Comparison of ENCODE assay signal across 38 cellular contexts in the genomic region with DNA sequence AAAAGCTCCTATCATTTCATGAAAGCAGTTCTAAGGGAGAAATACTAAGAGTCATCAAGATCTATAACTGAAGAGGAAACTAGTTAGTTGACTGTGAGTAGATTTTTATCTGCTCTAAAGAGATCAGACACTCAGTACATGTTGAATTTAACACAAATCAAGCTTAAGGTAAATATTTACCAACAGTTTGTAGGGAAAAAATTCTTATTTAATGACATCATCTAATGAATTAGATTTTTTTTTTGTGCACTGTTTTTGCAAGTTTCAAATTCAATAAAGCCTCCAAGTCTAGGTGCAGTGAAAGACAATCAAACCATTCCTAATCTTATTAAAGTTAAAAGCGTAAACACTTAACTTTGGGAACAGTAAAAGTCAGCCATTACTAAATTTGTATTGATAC.
"Had no signal": no experiment of that assay in that cellular context is flagged by ENCODE, and none has a peak within 500 bp of the region (broad histone marks: within the 10 kb centered on the region; RNA-seq: fewer than 3 reads in every experiment).

No MANE protein-coding gene starts in this region.

- H3K4me3 Mint-ChIP-seq: activated CD4-positive, alpha-beta memory T cell treated with anti-CD3 and anti-CD28 coated beads, Interleukin-2, amount 10 ng/mL, durations not matched to agents 7 days and 5 days; activated CD4-positive, alpha-beta T cell treated with anti-CD3 and anti-CD28 coated beads for 36 hours; activated CD4-positive, alpha-beta T cell treated with anti-CD3 and anti-CD28 coated beads, Interleukin-2, amount 10 ng/mL, durations not matched to agents 7 days and 5 days; activated CD8-positive, alpha-beta memory T cell treated with anti-CD3 and anti-CD28 coated beads, Interleukin-2, amount 10 ng/mL, durations not matched to agents 7 days and 5 days; activated CD8-positive, alpha-beta T cell treated with anti-CD3 and anti-CD28 coated beads, Interleukin-2, amount 10 ng/mL, durations not matched to agents 7 days and 5 days; activated naive CD4-positive, alpha-beta T cell treated with anti-CD3 and anti-CD28 coated beads for 36 hours; activated naive CD8-positive, alpha-beta T cell treated with anti-CD3 and anti-CD28 coated beads for 36 hours; activated T-cell treated with anti-CD3 and anti-CD28 coated beads, Interleukin-2, amount 50 U/mL, for 24 hours; activated T-helper 17 cell treated with anti-CD3 and anti-CD28 coated beads, Interleukin-2, amount 50 U/mL, for 72 hours; T-helper 1 cell treated with Interleukin-12 subunit alpha and Interleukin-12 subunit beta and Interleukin-4 antibody, amounts not matched to agents 30 μg/mL and 1 μg/mL, for 36 hours; T-helper 2 cell treated with Interferon-gamma antibody and Interleukin-4, amounts not matched to agents 5 μg/mL and 100 μg/mL, for 36 hours; WTC11 had no signal

- H3K36me3 ChIP-seq: adrenal gland, brain microvascular endothelial cell, breast epithelium, WERI-Rb-1 had no signal

- FAIRE-seq: astrocyte, TTC549 had no signal

- H3K36me3 Mint-ChIP-seq: activated CD8-positive, alpha-beta memory T cell treated with anti-CD3 and anti-CD28 coated beads, Interleukin-2, amount 10 ng/mL, durations not matched to agents 7 days and 5 days; activated naive CD4-positive, alpha-beta T cell treated with anti-CD3 and anti-CD28 coated beads, Interleukin-2, amount 50 U/mL, for 72 hours; activated naive CD8-positive, alpha-beta T cell treated with anti-CD3 and anti-CD28 coated beads for 36 hours had no signal

- ATAC-seq: activated CD4-positive, alpha-beta T cell treated with anti-CD3 and anti-CD28 coated beads for 36 hours; activated CD4-positive, CD25-positive, alpha-beta regulatory T cell treated with anti-CD3 and anti-CD28 coated beads, Interleukin-2, amount 50 U/mL, for 24 hours; activated CD8-positive, alpha-beta memory T cell treated with anti-CD3 and anti-CD28 coated beads, Interleukin-2, amount 10 ng/mL, durations not matched to agents 7 days and 5 days; activated CD8-positive, alpha-beta T cell treated with anti-CD3 and anti-CD28 coated beads, Interleukin-2, amount 10 ng/mL, durations not matched to agents 7 days and 5 days; activated naive CD4-positive, alpha-beta T cell treated with anti-CD3 and anti-CD28 coated beads, Interleukin-2, amount 50 U/mL, for 72 hours; activated T-helper 17 cell treated with anti-CD3 and anti-CD28 coated beads, Interleukin-2, amount 50 U/mL, for 72 hours; body of pancreas; WTC11 had no signal

- H3K9me3 ChIP-seq: adrenal gland, breast epithelium had no signal

- H3K27ac Mint-ChIP-seq: activated CD4-positive, alpha-beta memory T cell treated with anti-CD3 and anti-CD28 coated beads, Interleukin-2, amount 10 ng/mL, durations not matched to agents 7 days and 5 days; activated CD4-positive, alpha-beta T cell treated with anti-CD3 and anti-CD28 coated beads for 36 hours; activated CD4-positive, alpha-beta T cell treated with anti-CD3 and anti-CD28 coated beads, Interleukin-2, amount 10 ng/mL, durations not matched to agents 7 days and 5 days; activated CD8-positive, alpha-beta memory T cell treated with anti-CD3 and anti-CD28 coated beads, Interleukin-2, amount 10 ng/mL, durations not matched to agents 7 days and 5 days; activated CD8-positive, alpha-beta T cell treated with anti-CD3 and anti-CD28 coated beads, Interleukin-2, amount 10 ng/mL, durations not matched to agents 7 days and 5 days; activated naive CD4-positive, alpha-beta T cell treated with anti-CD3 and anti-CD28 coated beads for 36 hours; activated naive CD4-positive, alpha-beta T cell treated with anti-CD3 and anti-CD28 coated beads, Interleukin-2, amount 50 U/mL, for 72 hours; activated naive CD8-positive, alpha-beta T cell treated with anti-CD3 and anti-CD28 coated beads for 36 hours; activated T-cell treated with anti-CD3 and anti-CD28 coated beads, Interleukin-2, amount 50 U/mL, for 24 hours; activated T-helper 17 cell treated with anti-CD3 and anti-CD28 coated beads, Interleukin-2, amount 50 U/mL, for 72 hours; T-helper 1 cell treated with Interleukin-12 subunit alpha and Interleukin-12 subunit beta and Interleukin-4 antibody, amounts not matched to agents 30 μg/mL and 1 μg/mL, for 36 hours; T-helper 2 cell treated with Interferon-gamma antibody and Interleukin-4, amounts not matched to agents 5 μg/mL and 100 μg/mL, for 36 hours; WTC11 had no signal

- DNase-seq: activated CD4-positive, alpha-beta memory T cell treated with anti-CD3 and anti-CD28 coated beads, Interleukin-2, amount 10 ng/mL, durations not matched to agents 7 days and 5 days; activated CD4-positive, alpha-beta T cell treated with anti-CD3 and anti-CD28 coated beads for 1 hour; activated CD4-positive, alpha-beta T cell treated with anti-CD3 and anti-CD28 coated beads for 36 hours; activated CD4-positive, alpha-beta T cell treated with anti-CD3 and anti-CD28 coated beads for 48 hours; activated CD4-positive, alpha-beta T cell treated with anti-CD3 and anti-CD28 coated beads, Interleukin-2, amount 10 ng/mL, durations not matched to agents 7 days and 5 days; activated CD4-positive, alpha-beta T cell treated with anti-CD3 and anti-CD28 coated beads, Interleukin-2, amount 50 U/mL, for 48 hours; activated CD4-positive, CD25-positive, alpha-beta regulatory T cell; activated CD8-positive, alpha-beta memory T cell treated with anti-CD3 and anti-CD28 coated beads for 24 hours; activated CD8-positive, alpha-beta memory T cell treated with anti-CD3 and anti-CD28 coated beads, Interleukin-2, amount 10 ng/mL, durations not matched to agents 7 days and 5 days; activated CD8-positive, alpha-beta memory T cell treated with anti-CD3 and anti-CD28 coated beads, Interleukin-2, amount 50 U/mL, for 48 hours; activated CD8-positive, alpha-beta T cell treated with anti-CD3 and anti-CD28 coated beads, Interleukin-2, amount 10 ng/mL, durations not matched to agents 7 days and 5 days; activated effector memory CD4-positive, alpha-beta T cell treated with anti-CD3 and anti-CD28 coated beads, Interleukin-2, amount 50 U/mL, for 16 hours; activated gamma-delta T cell treated with Interleukin-2 at 50 U/mL for 16 hours; activated naive CD4-positive, alpha-beta T cell; activated naive CD4-positive, alpha-beta T cell treated with anti-CD3 and anti-CD28 coated beads for 36 hours; activated naive CD4-positive, alpha-beta T cell treated with anti-CD3 and anti-CD28 coated beads, Interleukin-2, amount 50 U/mL, for 16 hours; activated naive CD8-positive, alpha-beta T cell treated with anti-CD3 and anti-CD28 coated beads for 36 hours; activated T-cell treated with anti-CD3 and anti-CD28 coated beads, Interleukin-2, amount 50 U/mL, for 24 hours; activated T-cell treated with anti-CD3 and anti-CD28 coated beads, Interleukin-2, amount 50 U/mL, for 48 hours; adrenal gland; amniotic stem cell; aorta; body of pancreas; brain microvascular endothelial cell; central memory CD4-positive, alpha-beta T cell; T-helper 1 cell; T-helper 2 cell; T-helper 9 cell; WERI-Rb-1 had no signal

- H3K4me1 Mint-ChIP-seq: activated CD4-positive, alpha-beta memory T cell treated with anti-CD3 and anti-CD28 coated beads, Interleukin-2, amount 10 ng/mL, durations not matched to agents 7 days and 5 days; activated CD4-positive, alpha-beta T cell treated with anti-CD3 and anti-CD28 coated beads for 36 hours; activated CD4-positive, alpha-beta T cell treated with anti-CD3 and anti-CD28 coated beads, Interleukin-2, amount 10 ng/mL, durations not matched to agents 7 days and 5 days; activated CD8-positive, alpha-beta memory T cell treated with anti-CD3 and anti-CD28 coated beads, Interleukin-2, amount 10 ng/mL, durations not matched to agents 7 days and 5 days; activated naive CD8-positive, alpha-beta T cell treated with anti-CD3 and anti-CD28 coated beads for 36 hours; activated T-helper 17 cell treated with anti-CD3 and anti-CD28 coated beads, Interleukin-2, amount 50 U/mL, for 72 hours; WTC11 had no signal

- H3K27me3 ChIP-seq: adrenal gland, body of pancreas, brain microvascular endothelial cell, breast epithelium had no signal

- H3K4me1 ChIP-seq: adrenal gland, body of pancreas, breast epithelium had no signal

- H3K9me3 Mint-ChIP-seq: activated CD4-positive, alpha-beta T cell treated with anti-CD3 and anti-CD28 coated beads, Interleukin-2, amount 10 ng/mL, durations not matched to agents 7 days and 5 days had no signal

- H3K27ac ChIP-seq: adrenal gland, body of pancreas, brain microvascular endothelial cell, breast epithelium, WERI-Rb-1 had no signal

- H3K27me3 Mint-ChIP-seq: activated CD4-positive, alpha-beta memory T cell treated with anti-CD3 and anti-CD28 coated beads, Interleukin-2, amount 10 ng/mL, durations not matched to agents 7 days and 5 days; activated CD4-positive, alpha-beta T cell treated with anti-CD3 and anti-CD28 coated beads for 36 hours; activated CD4-positive, alpha-beta T cell treated with anti-CD3 and anti-CD28 coated beads, Interleukin-2, amount 10 ng/mL, durations not matched to agents 7 days and 5 days; activated CD8-positive, alpha-beta memory T cell treated with anti-CD3 and anti-CD28 coated beads, Interleukin-2, amount 10 ng/mL, durations not matched to agents 7 days and 5 days; activated naive CD8-positive, alpha-beta T cell treated with anti-CD3 and anti-CD28 coated beads for 36 hours; activated T-cell treated with anti-CD3 and anti-CD28 coated beads, Interleukin-2, amount 50 U/mL, for 24 hours; activated T-helper 17 cell treated with anti-CD3 and anti-CD28 coated beads, Interleukin-2, amount 50 U/mL, for 72 hours had no signal

- H3K4me3 ChIP-seq: adrenal gland, body of pancreas, breast epithelium had no signal
